Comparison of ENCODE assay signal across 8 cellular contexts in the genomic region with DNA sequence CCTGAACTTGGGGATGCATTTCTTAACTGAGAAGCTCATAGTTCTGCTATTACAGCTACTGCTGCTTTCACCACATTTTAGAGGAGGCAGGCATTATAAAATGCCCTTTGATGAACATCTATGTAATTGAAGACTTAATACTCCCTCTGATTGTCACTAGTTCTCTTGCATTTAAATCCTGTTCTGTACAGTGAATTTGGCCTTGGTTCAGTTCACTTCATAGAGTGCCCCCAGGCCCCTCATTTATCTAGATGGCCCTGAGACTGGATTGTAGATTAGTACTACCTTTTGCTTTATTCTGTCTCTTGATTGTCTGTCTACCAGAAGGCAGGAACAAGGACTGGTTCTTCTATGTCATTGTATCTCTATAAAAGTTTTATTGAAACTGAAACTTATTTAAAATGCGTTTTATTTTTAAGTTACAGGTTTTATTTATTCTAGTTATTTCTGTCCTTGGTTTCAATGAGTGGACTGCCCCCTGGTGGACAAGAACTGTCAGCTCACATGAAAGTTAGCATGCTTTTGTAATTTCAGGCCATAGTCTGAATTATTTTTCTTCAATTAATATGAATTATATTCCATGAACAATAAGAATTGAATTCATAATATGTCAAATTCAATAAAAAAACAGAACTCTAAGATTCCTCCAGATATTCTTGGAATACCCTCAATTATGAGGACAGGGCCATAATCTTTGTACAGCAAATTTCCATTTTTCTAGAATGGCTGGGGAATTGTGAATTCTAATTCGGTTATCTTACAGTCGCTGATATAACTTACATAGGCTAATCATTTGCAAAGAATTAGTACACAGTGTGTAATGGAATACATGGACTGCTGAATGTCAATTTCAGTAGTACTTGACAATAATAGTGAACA. TPM values are rescaled to one million over a fixed set of nuclear protein-coding genes. Genes with fewer than 3 reads are reported as not detected.
A peak's percentile ranks its signal among the peaks of the same experiment; 100 is the strongest.
DNase-seq lines count a peak whose midpoint lies in the region; ATAC-seq and TF ChIP-seq lines count a peak whose summit lies in the region.

No MANE protein-coding gene starts in this region.

- H3K4me3 Mint-ChIP-seq in activated CD8-positive, alpha-beta T cell treated with anti-CD3 and anti-CD28 coated beads for 36 hours: no peak overlapping the region

- CTCF ChIA-PET in activated CD8-positive, alpha-beta T cell treated with anti-CD3 and anti-CD28 coated beads for 36 hours (lab: Charles Lee): interaction anchor here (0.7 to 2.7 kb wide), 26 partner anchors 10 to 711 kb away, joined by 3 to 29 read pairs (median 4); partner anchors contain the start of gene PHOX2B

- POLR2A ChIA-PET in activated CD8-positive, alpha-beta T cell treated with anti-CD3 and anti-CD28 coated beads for 36 hours (lab: Charles Lee): no interaction called here

- H3K36me3 ChIP-seq in heart right ventricle: no peaks in the 10 kb centered on the region

- no peaks in the 10 kb centered on the region for H3K4me1 ChIP-seq in heart right ventricle

- no peak overlapping the region for H3K27ac ChIP-seq in heart right ventricle

- WGBS in heart right ventricle, 2 donors: 6 to 10% methylated on average over 3 of the region's 3 CpGs

- H3K36me3 Mint-ChIP-seq in activated CD8-positive, alpha-beta T cell treated with anti-CD3 and anti-CD28 coated beads for 36 hours (ENCODE audit: low read depth): no peaks in the 10 kb centered on the region

- H3K4me1 Mint-ChIP-seq in activated CD8-positive, alpha-beta T cell treated with anti-CD3 and anti-CD28 coated beads for 36 hours (ENCODE audit: low read depth): no peaks in the 10 kb centered on the region

- no peak overlapping the region for H3K27ac Mint-ChIP-seq in activated CD8-positive, alpha-beta T cell treated with anti-CD3 and anti-CD28 coated beads for 36 hours

- H3K9me3 ChIP-seq in heart right ventricle: no peaks in the 10 kb centered on the region

- DNase-seq in heart right ventricle: no peak
- no peak for DNase-seq in cardiac septum (ENCODE audit: low spot score)
- DNase-seq in NCI-H1694 treated with DMSO at 0.1 percent for 48 hours (lab: John Stamatoyannopoulos, UW): peak; percentile 29
- peak; percentile 70 for DNase-seq in activated CD8-positive, alpha-beta T cell treated with anti-CD3 and anti-CD28 coated beads for 36 hours
- DNase-seq in head of caudate nucleus: peak in 36 of 42 donors; percentile 28 to 86 (median 62)
- peak; percentile 15 for DNase-seq in stimulated activated CD8-positive, alpha-beta memory T cell treated with anti-CD3 and anti-CD28 coated beads, Interleukin-15, amount 100 ng/mL, for 1 hour (ENCODE audit: low read depth)

- H3K27me3 ChIP-seq in heart right ventricle: peaks cover 0 to 73% (median 41%) of the 10 kb centered on the region in 7 donors

- peak; percentile 74 to 95 (median 91) for TF ChIP-seq CTCF in heart right ventricle (IDR thresholded peaks at IDR 0.05)
- peak; percentile 86 for TF ChIP-seq CTCF in activated CD8-positive, alpha-beta T cell treated with anti-CD3 and anti-CD28 coated beads for 36 hours (IDR thresholded peaks at IDR 0.05)

- ATAC-seq in heart right ventricle (no peak), GM21723 (IDR thresholded peaks at IDR 0.05; ENCODE audit: unreplicated experiment) (no peak), HG02981 (IDR thresholded peaks at IDR 0.05; ENCODE audit: unreplicated experiment) (no peak)
- ATAC-seq in activated CD8-positive, alpha-beta T cell treated with anti-CD3 and anti-CD28 coated beads for 36 hours: no peak

- intact Hi-C loops in heart right ventricle (cut with DNase I) (loop anchor here in 9 of 10 donors (2.0 to 10.0 kb wide), 8 partner anchors 195 to 633 kb away; partner anchors contain the start of gene UCHL1 (in 2 of the 9)), cardiac septum (cut with DNase I) (loop anchor here (2.0 to 10.0 kb wide), 2 partner anchors 195 to 633 kb away; partner anchors contain the start of gene UCHL1), head of caudate nucleus (cut with DNase I) (loop anchor here (5.0 kb wide), 1 partner anchor 606 kb away; no protein-coding TSS in a partner anchor)
- intact Hi-C loops in activated CD8-positive, alpha-beta T cell treated with anti-CD3 and anti-CD28 coated beads for 36 hours (cut with micrococcal nuclease): no loop called here

- no peak overlapping the region for H3K4me3 ChIP-seq in heart right ventricle

- peaks cover 6% of the 10 kb centered on the region for H3K27me3 Mint-ChIP-seq in activated CD8-positive, alpha-beta T cell treated with anti-CD3 and anti-CD28 coated beads for 36 hours

- no peaks in the 10 kb centered on the region for H3K9me3 Mint-ChIP-seq in activated CD8-positive, alpha-beta T cell treated with anti-CD3 and anti-CD28 coated beads for 36 hours

RNA-seq across cellular contexts. Expression of gene TMEM33, which starts 47.2 kb away (rescaled TPM):
- total RNA-seq in heart right ventricle (10 to 100 TPM; 22.8 to 31.2 (median 27.0) TPM), cardiac septum (27.2 TPM)
- 1 to 10 TPM; 4.7 to 8.7 TPM for polyA plus RNA-seq in heart right ventricle
- total RNA-seq in activated CD8-positive, alpha-beta T cell treated with anti-CD3 and anti-CD28 coated beads for 36 hours: 10 to 100 TPM; 49.2 to 49.4 TPM

Comparison
In these comparisons a context has a peak if more than half of its experiments do, and no peak if none do; other contexts are left out.
1. DNase-seq: peak in NCI-H1694 treated with DMSO at 0.1 percent for 48 hours (single experiment), activated CD8-positive, alpha-beta T cell treated with anti-CD3 and anti-CD28 coated beads for 36 hours (single experiment), head of caudate nucleus (36 of 42) and stimulated activated CD8-positive, alpha-beta memory T cell treated with anti-CD3 and anti-CD28 coated beads, Interleukin-15, amount 100 ng/mL, for 1 hour (single experiment); none in heart right ventricle (0 of 2) and cardiac septum (single experiment).